In the genomic region with DNA sequence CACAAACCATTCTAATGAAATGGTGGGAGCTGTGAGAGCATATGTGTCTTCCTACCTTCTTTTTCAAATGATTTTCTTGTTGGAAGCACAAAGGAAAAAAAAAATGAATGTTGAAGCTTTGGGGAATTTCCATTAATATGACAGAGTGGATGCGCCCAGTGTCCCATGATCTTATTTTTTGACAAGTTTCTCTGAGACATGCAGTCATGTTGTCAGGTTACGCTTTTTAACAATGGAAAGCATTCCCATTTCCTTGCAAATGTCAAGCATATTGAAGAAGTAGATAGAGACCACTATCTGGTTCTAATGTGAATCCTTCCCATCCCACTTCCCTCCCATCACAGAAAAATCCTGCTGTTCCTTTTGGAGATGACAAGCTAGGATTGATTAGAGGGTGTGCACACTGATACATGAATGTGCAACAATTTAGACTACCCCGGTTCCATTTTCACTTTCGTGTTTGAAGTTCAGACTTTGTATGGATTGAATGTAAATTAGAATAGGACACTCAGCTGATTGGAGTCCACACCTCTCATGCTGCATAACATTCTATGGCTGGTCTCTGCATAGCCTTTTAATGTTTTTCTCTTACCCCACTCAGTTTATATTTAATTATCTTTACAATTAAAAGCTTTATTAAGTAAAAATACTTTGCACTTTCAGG, we compare ENCODE assay signal across 23 cellular contexts.
"Had no signal": no experiment of that assay in that cellular context is flagged by ENCODE, and none has a peak within 500 bp of the region (broad histone marks: within the 10 kb centered on the region; RNA-seq: fewer than 3 reads in every experiment).

No MANE protein-coding gene starts in this region.

- H3K9me3 ChIP-seq: gastrocnemius medialis, lower lobe of right lung had no signal

- H3K27me3 ChIP-seq: dorsolateral prefrontal cortex, esophagus muscularis mucosa, foreskin keratinocyte, gastrocnemius medialis, heart right ventricle, left lung had no signal

- ATAC-seq: foreskin keratinocyte, gastrocnemius medialis, left ventricle myocardium superior, mucosa of descending colon had no signal

- DNase-seq: dermis blood vessel endothelial cell; dorsolateral prefrontal cortex; effector CD4-positive, alpha-beta T cell; effector memory CD4-positive, alpha-beta T cell; foreskin keratinocyte; gastrocnemius medialis; glutamatergic neuron; head of caudate nucleus; heart right ventricle; hippocampal formation; left cardiac atrium; left lung; left ventricle myocardium superior; lower lobe of right lung; mesenchymal stem cell; mucosa of descending colon; naive B cell had no signal

- H3K4me1 ChIP-seq: esophagus muscularis mucosa, foreskin keratinocyte, gastrocnemius medialis, heart right ventricle, left lung, lower lobe of right lung had no signal

- FAIRE-seq: colon, endothelial cell of umbilical vein, islet of Langerhans, keratinocyte had no signal

- H3K4me3 ChIP-seq: coronary artery, dorsolateral prefrontal cortex, esophagus muscularis mucosa, gastrocnemius medialis, heart right ventricle, left lung, lower lobe of right lung, mucosa of descending colon had no signal

- H3K27ac ChIP-seq: coronary artery, dorsolateral prefrontal cortex, esophagus muscularis mucosa, foreskin keratinocyte, gastrocnemius medialis, heart right ventricle, left lung, lower lobe of right lung had no signal

- H3K36me3 ChIP-seq: esophagus muscularis mucosa, gastrocnemius medialis, heart right ventricle, left lung, lower lobe of right lung had no signal
